ENCODE assay signal across 14 cellular contexts in the genomic region with DNA sequence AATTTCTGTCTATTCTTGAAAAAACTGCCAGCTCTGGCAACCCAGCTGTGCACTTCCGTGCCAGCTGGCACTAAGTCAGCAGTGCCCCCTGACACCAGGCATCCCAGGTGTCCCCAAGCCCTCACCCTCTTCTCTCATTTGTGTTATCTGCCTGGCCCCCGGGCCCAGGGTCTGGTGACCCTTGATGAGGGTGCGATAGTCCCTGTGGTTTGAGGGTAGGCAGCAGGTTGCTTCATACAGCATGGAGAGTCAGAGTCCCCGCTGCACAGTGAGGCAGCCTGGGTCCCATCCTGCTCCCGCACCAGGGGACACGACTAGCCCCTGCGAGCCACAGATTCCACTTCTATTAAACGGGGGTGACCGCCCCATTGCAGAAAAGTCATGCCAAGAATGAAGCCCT. TPM values are rescaled to one million over a fixed set of nuclear protein-coding genes. Genes with fewer than 3 reads are reported as not detected.
DNase-seq lines count a peak whose midpoint lies in the region; ATAC-seq and TF ChIP-seq lines count a peak whose summit lies in the region.
"Had no signal": no experiment of that assay in that cellular context is flagged by ENCODE, and none has a peak within 500 bp of the region (broad histone marks: within the 10 kb centered on the region; RNA-seq: fewer than 3 reads in every experiment).

No MANE protein-coding gene starts in this region.

- H3K27ac ChIP-seq in RWPE1 (peak overlapping the region; percentile 36), endodermal cell (ENCODE audit: low read depth, low read length) (no peak overlapping the region), A673 (ENCODE audit: low read depth, low read length, poor library complexity, severe bottlenecking) (no peak overlapping the region)
- H3K27ac ChIP-seq: parathyroid adenoma had no signal

- H3K27ac Mint-ChIP-seq in endodermal cell: no peak overlapping the region
- no peak overlapping the region for H3K27ac Mint-ChIP-seq in osteocyte (ENCODE audit: unreplicated experiment)

- no peak for ATAC-seq in activated T-cell treated with anti-CD3 and anti-CD28 coated beads, Interleukin-2, amount 50 U/mL, for 4 hours

- H3K9me3 ChIP-seq in endodermal cell (ENCODE audit: control insufficient read depth, low read length): no peaks in the 10 kb centered on the region
- H3K9me3 ChIP-seq in A673 (ENCODE audit: low read depth, low read length, poor library complexity, severe bottlenecking): no peaks in the 10 kb centered on the region

- TF ChIP-seq CTCF in RWPE1 (conservative IDR thresholded peaks at IDR 0.05; ENCODE audit: low read depth) (no peak), endodermal cell (conservative IDR thresholded peaks at IDR 0.05) (no peak), osteocyte (IDR thresholded peaks at IDR 0.05) (no peak), A673 (conservative IDR thresholded peaks at IDR 0.05; ENCODE audit: low read depth, low read length) (no peak)

- H3K4me1 Mint-ChIP-seq in activated T-cell treated with anti-CD3 and anti-CD28 coated beads, Interleukin-2, amount 50 U/mL, for 4 hours (ENCODE audit: low read depth): peaks cover 8% of the 10 kb centered on the region
- H3K4me1 Mint-ChIP-seq in endodermal cell (no peaks in the 10 kb centered on the region), osteocyte (ENCODE audit: unreplicated experiment) (peaks cover 5% of the 10 kb centered on the region)

- CTCF ChIA-PET in RWPE1 (lab: Yijun Ruan, JAX): no interaction called here
- CTCF ChIA-PET in A673 (lab: Charles Lee): no interaction called here

- no peak overlapping the region for H3K9ac ChIP-seq in endodermal cell (ENCODE audit: extremely low read depth, low read length, poor library complexity, severe bottlenecking)
- H3K9ac ChIP-seq: parathyroid adenoma had no signal

- POLR2A ChIA-PET in RWPE1 (lab: Yijun Ruan, JAX; ENCODE audit: low non-redundant PET): no interaction called here
- POLR2A ChIA-PET in A673 (lab: Charles Lee; ENCODE audit: low non-redundant PET): no interaction called here

- H3K27me3 ChIP-seq in endodermal cell (ENCODE audit: control insufficient read depth, insufficient read depth, low read length, poor library complexity, severe bottlenecking) (peaks cover 21% of the 10 kb centered on the region), A673 (replicated peaks; ENCODE audit: insufficient read depth, low read depth, low read length, poor library complexity) (no peaks in the 10 kb centered on the region)

- no peak for DNase-seq in activated T-cell treated with anti-CD3 and anti-CD28 coated beads, Interleukin-2, amount 50 U/mL, for 4 hours
- no peak for DNase-seq in activated T-cell treated with anti-CD3 and anti-CD28 coated beads, Interleukin-2, amount 50 U/mL, for 1 hour
- DNase-seq in RWPE1 (ENCODE audit: low spot score) (no peak), endodermal cell (no peak), osteocyte (ENCODE audit: extremely low spot score, unreplicated experiment) (no peak), A673 (ENCODE audit: low spot score) (no peak), HCEC 1CT (no peak), DMS53 treated with DMSO at 0.1 percent for 48 hours (lab: John Stamatoyannopoulos, UW; ENCODE audit: unreplicated experiment) (no peak)
- DNase-seq: hippocampal formation; kidney glomerular epithelial cell; midbrain; NCI-H2227 treated with DMSO at 0.1 percent for 48 hours; stimulated activated CD4-positive, alpha-beta T cell treated with anti-CD3 and anti-CD28 coated beads, Interleukin-2, amount 100 ng/mL, for 48 hours had no signal

- H3K4me3 ChIP-seq in endodermal cell (ENCODE audit: low read length) (no peak overlapping the region), A673 (ENCODE audit: low read depth, low read length, poor library complexity, severe bottlenecking) (no peak overlapping the region)

- no peaks in the 10 kb centered on the region for H3K9me3 Mint-ChIP-seq in activated T-cell treated with anti-CD3 and anti-CD28 coated beads, Interleukin-2, amount 50 U/mL, for 4 hours
- H3K9me3 Mint-ChIP-seq in endodermal cell (peaks cover 2% of the 10 kb centered on the region), osteocyte (ENCODE audit: unreplicated experiment) (no peaks in the 10 kb centered on the region)

- H3K4me1 ChIP-seq in endodermal cell (ENCODE audit: control insufficient read depth, insufficient read depth, low read length): no peaks in the 10 kb centered on the region
- no peaks in the 10 kb centered on the region for H3K4me1 ChIP-seq in A673 (ENCODE audit: insufficient read depth, low read length, poor library complexity, severe bottlenecking)

- H3K36me3 Mint-ChIP-seq in activated T-cell treated with anti-CD3 and anti-CD28 coated beads, Interleukin-2, amount 50 U/mL, for 4 hours (ENCODE audit: insufficient read depth): peaks cover 30% of the 10 kb centered on the region
- H3K36me3 Mint-ChIP-seq in endodermal cell (ENCODE audit: low read depth) (peaks cover 35% of the 10 kb centered on the region), osteocyte (ENCODE audit: unreplicated experiment) (peaks cover 13% of the 10 kb centered on the region)

- H3K36me3 ChIP-seq in endodermal cell (ENCODE audit: control insufficient read depth, insufficient read depth, low read length) (peaks cover 20% of the 10 kb centered on the region), A673 (ENCODE audit: insufficient read depth, low read length, poor library complexity, severe bottlenecking) (peaks cover 7% of the 10 kb centered on the region)

- no peaks in the 10 kb centered on the region for H3K27me3 Mint-ChIP-seq in activated T-cell treated with anti-CD3 and anti-CD28 coated beads, Interleukin-2, amount 50 U/mL, for 4 hours (ENCODE audit: low read depth)
- H3K27me3 Mint-ChIP-seq in endodermal cell (ENCODE audit: insufficient read depth): peaks cover 17% of the 10 kb centered on the region
- peaks cover 5% of the 10 kb centered on the region for H3K27me3 Mint-ChIP-seq in osteocyte (ENCODE audit: unreplicated experiment)

- intact Hi-C loops in A673 (cut with micrococcal nuclease; ENCODE audit: unreplicated experiment): no loop called here

- no TSS peak for BruUV-seq in A673 (replicated peaks; lab: Mats Ljungman, UMichigan)

- H3K4me3 Mint-ChIP-seq in activated T-cell treated with anti-CD3 and anti-CD28 coated beads, Interleukin-2, amount 50 U/mL, for 4 hours: peak overlapping the region; percentile 6
- H3K4me3 Mint-ChIP-seq in endodermal cell (peak overlapping the region; percentile 66), osteocyte (ENCODE audit: unreplicated experiment) (peak overlapping the region; percentile 40)

- 91 to 97% methylated on average over 4 to 9 of the region's 9 CpGs for WGBS in endodermal cell (ENCODE audit: insufficient coverage in 1 of 2, insufficient read length in 1 of 2), 2 experiments

RNA-seq across cellular contexts. Expression of a gene that starts 1.9 kb away (rescaled TPM):
- total RNA-seq in activated T-cell treated with anti-CD3 and anti-CD28 coated beads, Interleukin-2, amount 50 U/mL, for 4 hours: 10 to 100 TPM; 11.9 to 13.4 (median 12.7) TPM
- 10 to 100 TPM; 13.3 to 20.8 TPM for total RNA-seq in endodermal cell
- 7.7 TPM for polyA plus RNA-seq in endodermal cell (2013, experiment 1 of 2)
- polyA plus RNA-seq in endodermal cell (2013, experiment 2 of 2): 7.5 TPM
- total RNA-seq in osteocyte: 39.1 and 45.1 TPM in 2 replicates
- 14.5 and 14.9 TPM in 2 replicates for total RNA-seq in A673 (2021)

Comparison
In these comparisons a context has a peak if more than half of its experiments do, and no peak if none do; other contexts are left out.
1. H3K4me3 Mint-ChIP-seq: peak in every context shown above with its lines; median percentile 66 in endodermal cell; 40 in osteocyte; 6 in activated T-cell treated with anti-CD3 and anti-CD28 coated beads, Interleukin-2, amount 50 U/mL, for 4 hours.